In genomic region chr14:90756755-90757345, GRCh38 we compare ENCODE assay signal across 13 cellular contexts. TPM values are rescaled to one million over a fixed set of nuclear protein-coding genes. Genes with fewer than 3 reads are reported as not detected.
DNase-seq lines count a peak whose midpoint lies in the region; ATAC-seq and TF ChIP-seq lines count a peak whose summit lies in the region.
"Had no signal": no experiment of that assay in that cellular context is flagged by ENCODE, and none has a peak within 500 bp of the region (broad histone marks: within the 10 kb centered on the region; RNA-seq: fewer than 3 reads in every experiment).

No MANE protein-coding gene starts in this region.

- H3K27me3 Mint-ChIP-seq in natural killer cell (ENCODE audit: low read depth in 2 of 2) (no peaks in the 10 kb centered on the region), memory B cell (no peaks in the 10 kb centered on the region)
- peaks cover 0 to 5% of the 10 kb centered on the region in 2 donors for H3K27me3 Mint-ChIP-seq in natural killer cell treated with Interleukin-12 subunit alpha and Interleukin-12 subunit beta and Interleukin-15 and Interleukin-18, amount 100 ng/mL, for 72 hours
- H3K27me3 Mint-ChIP-seq in activated T-helper 17 cell treated with anti-CD3 and anti-CD28 coated beads, Interleukin-2, amount 50 U/mL, for 72 hours, result peaks cover 5% of the 10 kb centered on the region

- H3K36me3 ChIP-seq in MG63, result no peaks in the 10 kb centered on the region
- H3K36me3 ChIP-seq: BLaER1, upper lobe of right lung had no signal

- ATAC-seq in natural killer cell (no peak), memory B cell (ENCODE audit: low read depth) (no peak), HG03159 (IDR thresholded peaks at IDR 0.05; ENCODE audit: unreplicated experiment) (no peak), HG03354 (IDR thresholded peaks at IDR 0.05; ENCODE audit: poor library complexity, severe bottlenecking, unreplicated experiment) (no peak)
- ATAC-seq in natural killer cell treated with Interleukin-12 subunit alpha and Interleukin-12 subunit beta and Interleukin-15 and Interleukin-18, amount 100 ng/mL, for 72 hours, result no peak
- no peak for ATAC-seq in activated T-helper 17 cell treated with anti-CD3 and anti-CD28 coated beads, Interleukin-2, amount 50 U/mL, for 72 hours (replicated peaks)
- ATAC-seq: upper lobe of right lung had no signal

- intact Hi-C loops in natural killer cell (cut with micrococcal nuclease), result no loop called here

- no peaks in the 10 kb centered on the region for H3K9me3 ChIP-seq in MG63
- H3K9me3 ChIP-seq: BLaER1, upper lobe of right lung had no signal

- H3K27me3 ChIP-seq in MG63, result no peaks in the 10 kb centered on the region
- H3K27me3 ChIP-seq: BLaER1, upper lobe of right lung had no signal

- H3K4me3 ChIP-seq in MG63, result no peak overlapping the region
- H3K4me3 ChIP-seq: BLaER1 had no signal

- H3K9me3 Mint-ChIP-seq in natural killer cell (no peaks in the 10 kb centered on the region), memory B cell (no peaks in the 10 kb centered on the region)
- no peaks in the 10 kb centered on the region for H3K9me3 Mint-ChIP-seq in natural killer cell treated with Interleukin-12 subunit alpha and Interleukin-12 subunit beta and Interleukin-15 and Interleukin-18, amount 100 ng/mL, for 72 hours
- no peaks in the 10 kb centered on the region for H3K9me3 Mint-ChIP-seq in activated T-helper 17 cell treated with anti-CD3 and anti-CD28 coated beads, Interleukin-2, amount 50 U/mL, for 72 hours
- H3K9me3 Mint-ChIP-seq: activated naive CD8-positive, alpha-beta T cell treated with anti-CD3 and anti-CD28 coated beads, Interleukin-2, amount 10 ng/mL, durations not matched to agents 7 days and 5 days had no signal

- DNase-seq in natural killer cell (no peak), memory B cell (ENCODE audit: low spot score in 2 of 2) (no peak), GM03348 (ENCODE audit: low spot score) (no peak), MG63 (no peak)
- DNase-seq in natural killer cell treated with Interleukin-12 subunit alpha and Interleukin-12 subunit beta and Interleukin-15 and Interleukin-18, amount 100 ng/mL, for 72 hours (ENCODE audit: low spot score), result no peak
- DNase-seq: activated naive CD8-positive, alpha-beta T cell treated with anti-CD3 and anti-CD28 coated beads, Interleukin-2, amount 10 ng/mL, durations not matched to agents 7 days and 5 days; islet precursor cell; NCI-H1930; upper lobe of right lung had no signal

- H3K36me3 Mint-ChIP-seq in natural killer cell, result no peaks in the 10 kb centered on the region
- H3K36me3 Mint-ChIP-seq in natural killer cell treated with Interleukin-12 subunit alpha and Interleukin-12 subunit beta and Interleukin-15 and Interleukin-18, amount 100 ng/mL, for 72 hours, result no peaks in the 10 kb centered on the region
- no peaks in the 10 kb centered on the region for H3K36me3 Mint-ChIP-seq in activated T-helper 17 cell treated with anti-CD3 and anti-CD28 coated beads, Interleukin-2, amount 50 U/mL, for 72 hours (ENCODE audit: low read depth)
- no peaks in the 10 kb centered on the region for H3K36me3 Mint-ChIP-seq in memory B cell
- H3K36me3 Mint-ChIP-seq: activated naive CD8-positive, alpha-beta T cell treated with anti-CD3 and anti-CD28 coated beads, Interleukin-2, amount 10 ng/mL, durations not matched to agents 7 days and 5 days had no signal

- H3K4me1 Mint-ChIP-seq in natural killer cell, result peaks cover 6 to 12% of the 10 kb centered on the region in 2 donors
- peaks cover 7 to 8% of the 10 kb centered on the region in 2 donors for H3K4me1 Mint-ChIP-seq in natural killer cell treated with Interleukin-12 subunit alpha and Interleukin-12 subunit beta and Interleukin-15 and Interleukin-18, amount 100 ng/mL, for 72 hours (ENCODE audit: low read depth in 2 of 2)
- H3K4me1 Mint-ChIP-seq in activated T-helper 17 cell treated with anti-CD3 and anti-CD28 coated beads, Interleukin-2, amount 50 U/mL, for 72 hours, result no peaks in the 10 kb centered on the region
- peaks cover 16% of the 10 kb centered on the region for H3K4me1 Mint-ChIP-seq in memory B cell

- H3K4me3 Mint-ChIP-seq in natural killer cell, result peak overlapping the region; percentile 56
- H3K4me3 Mint-ChIP-seq in natural killer cell treated with Interleukin-12 subunit alpha and Interleukin-12 subunit beta and Interleukin-15 and Interleukin-18, amount 100 ng/mL, for 72 hours, result no peak overlapping the region
- peak overlapping the region; percentile 76 for H3K4me3 Mint-ChIP-seq in activated T-helper 17 cell treated with anti-CD3 and anti-CD28 coated beads, Interleukin-2, amount 50 U/mL, for 72 hours
- peak overlapping the region; percentile 17 for H3K4me3 Mint-ChIP-seq in memory B cell

- no peak overlapping the region for H3K27ac Mint-ChIP-seq in natural killer cell
- no peak overlapping the region for H3K27ac Mint-ChIP-seq in natural killer cell treated with Interleukin-12 subunit alpha and Interleukin-12 subunit beta and Interleukin-15 and Interleukin-18, amount 100 ng/mL, for 72 hours
- H3K27ac Mint-ChIP-seq in activated T-helper 17 cell treated with anti-CD3 and anti-CD28 coated beads, Interleukin-2, amount 50 U/mL, for 72 hours, result no peak overlapping the region
- no peak overlapping the region for H3K27ac Mint-ChIP-seq in memory B cell
- H3K27ac Mint-ChIP-seq: activated naive CD8-positive, alpha-beta T cell treated with anti-CD3 and anti-CD28 coated beads, Interleukin-2, amount 10 ng/mL, durations not matched to agents 7 days and 5 days had no signal

- TF ChIP-seq CTCF in natural killer cell (IDR thresholded peaks at IDR 0.05), result no peak

RNA-seq across cellular contexts. Expression of gene TTC7B, which starts 59.4 kb away (rescaled TPM):
- 10 to 100 TPM in 1 of 3 donors, 1 to 10 TPM in 2; 1.7 to 17.2 (median 5.9) TPM for total RNA-seq in natural killer cell
- 10 to 100 TPM in 1 of 2 donors, 1 to 10 TPM in 1; 8.9 to 24.5 TPM for total RNA-seq in natural killer cell treated with Interleukin-12 subunit alpha and Interleukin-12 subunit beta and Interleukin-15 and Interleukin-18, amount 100 ng/mL, for 72 hours
- 10 to 100 TPM in 1 of 2 donors, 1 to 10 TPM in 1; 5.2 to 10.2 TPM for total RNA-seq in activated T-helper 17 cell treated with anti-CD3 and anti-CD28 coated beads, Interleukin-2, amount 50 U/mL, for 72 hours
- total RNA-seq in MG63 (2014; rRNA removed; shearing (Covaris generic); ENCODE audit: low replicate concordance), result 25.4 and 30.0 TPM in 2 replicates
